12 cellular contexts compared by ENCODE assay signal in genomic region chr13:75226755-75227435, GRCh38.
DNase-seq lines count a peak whose midpoint lies in the region; ATAC-seq and TF ChIP-seq lines count a peak whose summit lies in the region.
"Had no signal": no experiment of that assay in that cellular context is flagged by ENCODE, and none has a peak within 500 bp of the region (broad histone marks: within the 10 kb centered on the region; RNA-seq: fewer than 3 reads in every experiment).

No MANE protein-coding gene starts in this region.

- H3K36me3 Mint-ChIP-seq in activated T-helper 1 cell treated with anti-CD3 and anti-CD28 coated beads, Interleukin-12 subunit alpha, Interleukin-12 subunit beta, Interleukin-2, Interleukin-4 antibody, amounts not matched to agents 30 ng/mL and 10 ng/mL and 1 ng/mL, durations not matched to agents 14 hours and 24 hours and 36 hours (ENCODE audit: low read depth) = no peaks in the 10 kb centered on the region
- H3K36me3 Mint-ChIP-seq: activated CD4-positive, alpha-beta memory T cell treated with anti-CD3 and anti-CD28 coated beads for 36 hours; IgD-negative memory B cell had no signal

- H3K27me3 Mint-ChIP-seq in activated T-helper 1 cell treated with anti-CD3 and anti-CD28 coated beads, Interleukin-12 subunit alpha, Interleukin-12 subunit beta, Interleukin-2, Interleukin-4 antibody, amounts not matched to agents 30 ng/mL and 10 ng/mL and 1 ng/mL, durations not matched to agents 14 hours and 24 hours and 36 hours (ENCODE audit: insufficient read depth) = peaks cover 10% of the 10 kb centered on the region
- H3K27me3 Mint-ChIP-seq: activated CD4-positive, alpha-beta memory T cell treated with anti-CD3 and anti-CD28 coated beads for 36 hours had no signal

- H3K9me3 ChIP-seq in adipocyte (ENCODE audit: control insufficient read depth, low read length) (peaks cover 5% of the 10 kb centered on the region), vagina (no peaks in the 10 kb centered on the region)
- H3K9me3 ChIP-seq: neutrophil had no signal

- no peak for TF ChIP-seq POLR2A in vagina (IDR thresholded peaks at IDR 0.05)

- H3K4me3 Mint-ChIP-seq in activated T-helper 1 cell treated with anti-CD3 and anti-CD28 coated beads, Interleukin-12 subunit alpha, Interleukin-12 subunit beta, Interleukin-2, Interleukin-4 antibody, amounts not matched to agents 30 ng/mL and 10 ng/mL and 1 ng/mL, durations not matched to agents 14 hours and 24 hours and 36 hours = no peak overlapping the region
- H3K4me3 Mint-ChIP-seq: activated CD4-positive, alpha-beta memory T cell treated with anti-CD3 and anti-CD28 coated beads for 36 hours; IgD-negative memory B cell had no signal

- DNase-seq in AG08396 (ENCODE audit: low spot score) = peak; percentile 70
- peak; percentile 53 for DNase-seq in HS-5 (ENCODE audit: low read depth)
- DNase-seq in adipocyte (ENCODE audit: low read depth) = peak; percentile 86
- DNase-seq in left lobe of liver (ENCODE audit: low spot score) = no peak
- DNase-seq in vagina (ENCODE audit: extremely low spot score in 2 of 2) = no peak
- DNase-seq in DMS153 (lab: John Stamatoyannopoulos, UW) = no peak
- DNase-seq in cardiac septum (ENCODE audit: low spot score) = no peak
- DNase-seq in activated T-helper 1 cell treated with anti-CD3 and anti-CD28 coated beads, Interleukin-12 subunit alpha, Interleukin-12 subunit beta, Interleukin-2, Interleukin-4 antibody, amounts not matched to agents 30 ng/mL and 10 ng/mL and 1 ng/mL, durations not matched to agents 14 hours and 24 hours and 36 hours (ENCODE audit: low spot score) = no peak
- DNase-seq: activated CD4-positive, alpha-beta memory T cell treated with anti-CD3 and anti-CD28 coated beads for 36 hours had no signal

- H3K9ac ChIP-seq in adipocyte (ENCODE audit: low read length) = peak overlapping the region; percentile 28

- peak; percentile 42 for ATAC-seq in left lobe of liver

- no peak for TF ChIP-seq CTCF in vagina (IDR thresholded peaks at IDR 0.05)

- H3K4me1 ChIP-seq in adipocyte (ENCODE audit: control insufficient read depth, insufficient read depth, low read length) = peaks cover 33% of the 10 kb centered on the region
- H3K4me1 ChIP-seq in vagina = peaks cover 13% of the 10 kb centered on the region

- H3K27me3 ChIP-seq in adipocyte (replicated peaks; ENCODE audit: control insufficient read depth, insufficient read depth, low read length) (no peaks in the 10 kb centered on the region), vagina (no peaks in the 10 kb centered on the region)
- H3K27me3 ChIP-seq: cardiac muscle cell, neutrophil had no signal

- intact Hi-C loops in vagina (cut with DNase I) (loop anchor here (10.0 kb wide), 2 partner anchors 1392 to 1472 kb away; no protein-coding TSS in a partner anchor), cardiac septum (cut with DNase I) (loop anchor here (10.0 kb wide), 1 partner anchor 652 kb away; no protein-coding TSS in a partner anchor)
- intact Hi-C loops in activated T-helper 1 cell treated with anti-CD3 and anti-CD28 coated beads, Interleukin-12 subunit alpha, Interleukin-12 subunit beta, Interleukin-2, Interleukin-4 antibody, amounts not matched to agents 30 ng/mL and 10 ng/mL and 1 ng/mL, durations not matched to agents 14 hours and 24 hours and 36 hours (cut with micrococcal nuclease) = no loop called here

- H3K4me3 ChIP-seq in adipocyte (ENCODE audit: low read length) (no peak overlapping the region), vagina (no peak overlapping the region)
- H3K4me3 ChIP-seq: cardiac muscle cell had no signal

- no peak overlapping the region for H3K27ac Mint-ChIP-seq in activated T-helper 1 cell treated with anti-CD3 and anti-CD28 coated beads, Interleukin-12 subunit alpha, Interleukin-12 subunit beta, Interleukin-2, Interleukin-4 antibody, amounts not matched to agents 30 ng/mL and 10 ng/mL and 1 ng/mL, durations not matched to agents 14 hours and 24 hours and 36 hours
- H3K27ac Mint-ChIP-seq: activated CD4-positive, alpha-beta memory T cell treated with anti-CD3 and anti-CD28 coated beads for 36 hours; IgD-negative memory B cell had no signal

- no peaks in the 10 kb centered on the region for H3K9me3 Mint-ChIP-seq in activated T-helper 1 cell treated with anti-CD3 and anti-CD28 coated beads, Interleukin-12 subunit alpha, Interleukin-12 subunit beta, Interleukin-2, Interleukin-4 antibody, amounts not matched to agents 30 ng/mL and 10 ng/mL and 1 ng/mL, durations not matched to agents 14 hours and 24 hours and 36 hours
- H3K9me3 Mint-ChIP-seq: activated CD4-positive, alpha-beta memory T cell treated with anti-CD3 and anti-CD28 coated beads for 36 hours had no signal

- no peak overlapping the region for H3K27ac ChIP-seq in vagina
- H3K27ac ChIP-seq: cardiac muscle cell, neutrophil had no signal

- H3K4me1 Mint-ChIP-seq in activated T-helper 1 cell treated with anti-CD3 and anti-CD28 coated beads, Interleukin-12 subunit alpha, Interleukin-12 subunit beta, Interleukin-2, Interleukin-4 antibody, amounts not matched to agents 30 ng/mL and 10 ng/mL and 1 ng/mL, durations not matched to agents 14 hours and 24 hours and 36 hours (ENCODE audit: low read depth) = no peaks in the 10 kb centered on the region
- H3K4me1 Mint-ChIP-seq: IgD-negative memory B cell had no signal

- no peaks in the 10 kb centered on the region for H3K36me3 ChIP-seq in adipocyte (ENCODE audit: control insufficient read depth, insufficient read depth, low read length, severe bottlenecking)
- no peaks in the 10 kb centered on the region for H3K36me3 ChIP-seq in vagina
- H3K36me3 ChIP-seq: cardiac muscle cell, neutrophil had no signal

Comparison
In these comparisons a context has a peak if more than half of its experiments do, and no peak if none do; other contexts are left out.
1. DNase-seq: peak in AG08396 (single experiment), HS-5 (single experiment) and adipocyte (single experiment); none in left lobe of liver (single experiment), vagina (0 of 2), DMS153 (single experiment), cardiac septum (single experiment) and activated T-helper 1 cell treated with anti-CD3 and anti-CD28 coated beads, Interleukin-12 subunit alpha, Interleukin-12 subunit beta, Interleukin-2, Interleukin-4 antibody, amounts not matched to agents 30 ng/mL and 10 ng/mL and 1 ng/mL, durations not matched to agents 14 hours and 24 hours and 36 hours (single experiment).